10 cellular contexts compared by ENCODE assay signal in genomic region chr5:81768960-81769452, GRCh38. TPM values are rescaled to one million over a fixed set of nuclear protein-coding genes. Genes with fewer than 3 reads are reported as not detected.
DNase-seq lines count a peak whose midpoint lies in the region; ATAC-seq, FAIRE-seq and TF ChIP-seq lines count a peak whose summit lies in the region.
"Had no signal": no experiment of that assay in that cellular context is flagged by ENCODE, and none has a peak within 500 bp of the region (broad histone marks: within the 10 kb centered on the region; RNA-seq: fewer than 3 reads in every experiment).

No MANE protein-coding gene starts in this region.

- no peaks in the 10 kb centered on the region for H3K4me1 Mint-ChIP-seq in activated CD8-positive, alpha-beta T cell treated with anti-CD3 and anti-CD28 coated beads, Interleukin-2, amount 10 ng/mL, durations not matched to agents 7 days and 5 days (ENCODE audit: low read depth)

- no peaks in the 10 kb centered on the region for H3K9me1 ChIP-seq in endothelial cell of umbilical vein (replicated peaks; ENCODE audit: control insufficient read depth, extremely low read depth, insufficient read depth, low read length)

- BruUV-seq in endothelial cell of umbilical vein (replicated peaks; lab: Mats Ljungman, UMichigan) = no TSS peak

- ATAC-seq in activated CD8-positive, alpha-beta T cell treated with anti-CD3 and anti-CD28 coated beads, Interleukin-2, amount 10 ng/mL, durations not matched to agents 7 days and 5 days = no peak

- TF ChIP-seq POLR2A in endothelial cell of umbilical vein (IDR thresholded peaks at IDR 0.05; ENCODE audit: low read depth, low read length) = no peak
- TF ChIP-seq POLR2A in esophagus muscularis mucosa (IDR thresholded peaks at IDR 0.05; ENCODE audit: low read depth) = no peak

- H3K27me3 Mint-ChIP-seq in activated CD8-positive, alpha-beta T cell treated with anti-CD3 and anti-CD28 coated beads, Interleukin-2, amount 10 ng/mL, durations not matched to agents 7 days and 5 days (ENCODE audit: low read depth) = peaks cover 4% of the 10 kb centered on the region

- no peak for TF ChIP-seq CTCF in endothelial cell of umbilical vein (IDR thresholded peaks at IDR 0.05; ENCODE audit: extremely low read depth in 1 of 2, insufficient read depth in 1 of 2, low read depth in 1 of 2, low read length in 2 of 2)
- TF ChIP-seq CTCF in esophagus muscularis mucosa (IDR thresholded peaks at IDR 0.05) = no peak

- no peaks in the 10 kb centered on the region for H3K79me2 ChIP-seq in endothelial cell of umbilical vein (ENCODE audit: control insufficient read depth, insufficient read depth, low read length)

- dilution Hi-C loops in endothelial cell of umbilical vein (cut with MboI; ENCODE audit: extremely low pct_ligation_motif_present, low sequenced_read_pairs) = no loop called here

- intact Hi-C loops in endothelial cell of umbilical vein (cut with micrococcal nuclease) (loop anchor here (1.0 kb wide), 2 partner anchors 10 to 216 kb away; no protein-coding TSS in a partner anchor), esophagus muscularis mucosa (cut with DNase I) (no loop called here)

- H3K36me3 ChIP-seq in endothelial cell of umbilical vein (ENCODE audit: control insufficient read depth in 2 of 2, extremely low read depth in 1 of 2, insufficient read depth in 2 of 2, low read length in 2 of 2) = no peaks in the 10 kb centered on the region
- H3K36me3 ChIP-seq in esophagus muscularis mucosa = no peaks in the 10 kb centered on the region

- no peaks in the 10 kb centered on the region for H3K27me3 ChIP-seq in endothelial cell of umbilical vein (ENCODE audit: control insufficient read depth in 2 of 2, insufficient read depth in 2 of 2, low read length in 2 of 2)
- no peaks in the 10 kb centered on the region for H3K27me3 ChIP-seq in esophagus muscularis mucosa

- no peak overlapping the region for H3K27ac Mint-ChIP-seq in activated CD8-positive, alpha-beta T cell treated with anti-CD3 and anti-CD28 coated beads, Interleukin-2, amount 10 ng/mL, durations not matched to agents 7 days and 5 days

- H2AFZ ChIP-seq in endothelial cell of umbilical vein (ENCODE audit: low read depth, low read length) = peak overlapping the region; percentile 15

- H3K27ac ChIP-seq in endothelial cell of umbilical vein (ENCODE audit: insufficient read depth, low read depth, low read length) (peak overlapping the region; percentile 67), esophagus muscularis mucosa (replicated peaks in 1 of 4) (peak overlapping the region in 2 of 4 donors; percentile 23 to 40)

- WGBS in esophagus muscularis mucosa = 48% methylated on average over 2 of the region's 2 CpGs

- H3K36me3 Mint-ChIP-seq in activated CD8-positive, alpha-beta T cell treated with anti-CD3 and anti-CD28 coated beads, Interleukin-2, amount 10 ng/mL, durations not matched to agents 7 days and 5 days (ENCODE audit: low read depth) = no peaks in the 10 kb centered on the region

- H3K4me3 Mint-ChIP-seq in activated CD8-positive, alpha-beta T cell treated with anti-CD3 and anti-CD28 coated beads, Interleukin-2, amount 10 ng/mL, durations not matched to agents 7 days and 5 days = no peak overlapping the region

- POLR2A ChIA-PET in endothelial cell of umbilical vein (lab: Charles Lee) = no interaction called here
- POLR2A ChIA-PET in activated CD8-positive, alpha-beta T cell treated with anti-CD3 and anti-CD28 coated beads, Interleukin-2, amount 10 ng/mL, durations not matched to agents 7 days and 5 days (lab: Charles Lee) = no interaction called here

- no peak for TF ChIP-seq EP300 in esophagus muscularis mucosa (IDR thresholded peaks at IDR 0.05)

- DNase-seq in EL (peak; percentile 84), NCI-H460 (ENCODE audit: extremely low read depth, low read depth) (peak; percentile 57), endothelial cell of umbilical vein (ENCODE audit: low read depth, low spot score) (peak; percentile 94), pulmonary artery endothelial cell (ENCODE audit: low read depth, low spot score) (peak; percentile 77), esophagus muscularis mucosa (ENCODE audit: extremely low spot score) (no peak), NCI-H446 treated with DMSO at 0.1 percent for 48 hours (lab: John Stamatoyannopoulos, UW) (no peak), NCI-H2029 (lab: John Stamatoyannopoulos, UW) (no peak)
- DNase-seq in activated CD8-positive, alpha-beta T cell treated with anti-CD3 and anti-CD28 coated beads, Interleukin-2, amount 10 ng/mL, durations not matched to agents 7 days and 5 days = no peak
- DNase-seq: mesendoderm; stimulated activated naive CD4-positive, alpha-beta T cell treated with Interleukin-2 at 50 U/mL for 16 hours had no signal

- FAIRE-seq in endothelial cell of umbilical vein (lab: Jason Lieb, UNC) = peak; percentile 92

- H3K9ac ChIP-seq in endothelial cell of umbilical vein (replicated peaks; ENCODE audit: extremely low read depth, insufficient read depth, low read length) = no peak overlapping the region

- H3K9me3 ChIP-seq in endothelial cell of umbilical vein (replicated peaks; ENCODE audit: control insufficient read depth, insufficient read depth, low read length) (no peaks in the 10 kb centered on the region), esophagus muscularis mucosa (no peaks in the 10 kb centered on the region)

- CTCF ChIA-PET in endothelial cell of umbilical vein (lab: Charles Lee) = interaction anchor here (0.9 to 1.8 kb wide), 4 partner anchors 10 to 22 kb away, joined by 3 to 5 read pairs (median 3); no protein-coding TSS in a partner anchor
- CTCF ChIA-PET in activated CD8-positive, alpha-beta T cell treated with anti-CD3 and anti-CD28 coated beads, Interleukin-2, amount 10 ng/mL, durations not matched to agents 7 days and 5 days (lab: Charles Lee) = no interaction called here

- H3K4me3 ChIP-seq in endothelial cell of umbilical vein (replicated peaks in 1 of 3; ENCODE audit: insufficient read depth in 1 of 3, low read depth in 1 of 3, low read length in 3 of 3) (no peak overlapping the region), esophagus muscularis mucosa (no peak overlapping the region)

- H3K4me1 ChIP-seq in endothelial cell of umbilical vein (ENCODE audit: control insufficient read depth, extremely low read depth, insufficient read depth, low read length) = peaks cover 10% of the 10 kb centered on the region
- H3K4me1 ChIP-seq in esophagus muscularis mucosa = peaks cover 0 to 55% (median 40%) of the 10 kb centered on the region in 4 donors

- no peaks in the 10 kb centered on the region for H4K20me1 ChIP-seq in endothelial cell of umbilical vein (replicated peaks; ENCODE audit: control insufficient read depth, extremely low read depth, insufficient read depth, low read length)

- no peaks in the 10 kb centered on the region for H3K9me3 Mint-ChIP-seq in activated CD8-positive, alpha-beta T cell treated with anti-CD3 and anti-CD28 coated beads, Interleukin-2, amount 10 ng/mL, durations not matched to agents 7 days and 5 days (ENCODE audit: insufficient read depth)

- no peak overlapping the region for H3K4me2 ChIP-seq in endothelial cell of umbilical vein (ENCODE audit: insufficient read depth, low read length)

TF ChIP-seq in endothelial cell of umbilical vein, 7 proteins besides CTCF, POLR2A, EP300 and RAD21:
- TF ChIP-seq GATA2 (IDR thresholded peaks at IDR 0.05; ENCODE audit: insufficient read depth, insufficient read length, low read depth, low read length) (no peak), MAX (IDR thresholded peaks at IDR 0.05; ENCODE audit: insufficient read depth, insufficient read length) (no peak), MYC (IDR thresholded peaks at IDR 0.05; ENCODE audit: low read depth, low read length) (no peak), POLR2AphosphoS5 (IDR thresholded peaks at IDR 0.05; ENCODE audit: insufficient read depth, low read depth, low read length) (peak; percentile 51), FOS (IDR thresholded peaks at IDR 0.05; ENCODE audit: borderline replicate concordance, insufficient read depth, low read length) (peak; percentile 92), EZH2 (IDR thresholded peaks at IDR 0.05; ENCODE audit: borderline replicate concordance, low read depth, low read length, severe bottlenecking) (no peak), JUN (IDR thresholded peaks at IDR 0.05; ENCODE audit: borderline replicate concordance, insufficient read depth, insufficient read length, low read depth) (peak; percentile 98)
TF ChIP-seq in endothelial cell of umbilical vein: peak in this region for 3.

RNA-seq across cellular contexts. Expression of gene SSBP2, which starts 18.1 kb away (rescaled TPM):
- 12.0 and 13.4 TPM in 2 replicates for total RNA-seq in NCI-H460 (2014; rRNA removed; shearing (Covaris generic))
- 8.2 and 8.3 TPM in 2 replicates for polyA plus RNA-seq in NCI-H460 (2014; cell fraction: nucleus; rRNA removed)
- total RNA-seq in endothelial cell of umbilical vein (7.9 and 9.6 TPM in 2 replicates), pulmonary artery endothelial cell (9.8 and 11.4 TPM in 2 replicates), esophagus muscularis mucosa (10 to 100 TPM; 62.9 to 97.2 (median 74.2) TPM)
- polyA plus RNA-seq in endothelial cell of umbilical vein = 11.3 and 11.5 TPM in 2 replicates
- 14.5 and 14.9 TPM in 2 replicates for polyA plus RNA-seq in endothelial cell of umbilical vein (2011; cell fraction: cytosol; rRNA removed)
- polyA plus RNA-seq in endothelial cell of umbilical vein (2011; cell fraction: nucleus; rRNA removed) = 19.1 and 23.3 TPM in 2 replicates
- polyA plus RNA-seq in endothelial cell of umbilical vein (2012) = 9.3 and 10.5 TPM in 2 replicates
- 15.7 and 16.4 TPM in 2 replicates for polyA minus RNA-seq in endothelial cell of umbilical vein
- polyA minus RNA-seq in endothelial cell of umbilical vein (2011; cell fraction: cytosol; rRNA and poly(A)+ RNA removed) = 5.9 TPM
- polyA minus RNA-seq in endothelial cell of umbilical vein (2011; cell fraction: nucleus; rRNA and poly(A)+ RNA removed) = 16.5 and 21.1 TPM in 2 replicates
- total RNA-seq in activated CD8-positive, alpha-beta T cell treated with anti-CD3 and anti-CD28 coated beads, Interleukin-2, amount 10 ng/mL, durations not matched to agents 7 days and 5 days = 10 to 100 TPM; 24.3 to 26.7 TPM

Comparison
In these comparisons a context has a peak if more than half of its experiments do, and no peak if none do; other contexts are left out.
1. DNase-seq: peak in EL (single experiment), NCI-H460 (single experiment), endothelial cell of umbilical vein (single experiment) and pulmonary artery endothelial cell (single experiment); none in esophagus muscularis mucosa (single experiment), NCI-H446 treated with DMSO at 0.1 percent for 48 hours (single experiment), NCI-H2029 (single experiment) and activated CD8-positive, alpha-beta T cell treated with anti-CD3 and anti-CD28 coated beads, Interleukin-2, amount 10 ng/mL, durations not matched to agents 7 days and 5 days (single experiment).